ENCODE assay signal across 40 cellular contexts in genomic region chr2:222055328-222055727, GRCh38.
"Had no signal": no experiment of that assay in that cellular context is flagged by ENCODE, and none has a peak within 500 bp of the region (broad histone marks: within the 10 kb centered on the region; RNA-seq: fewer than 3 reads in every experiment).

No MANE protein-coding gene starts in this region.

- H3K9me3 ChIP-seq: adrenal gland, ascending aorta, body of pancreas, breast epithelium had no signal

- H3K36me3 Mint-ChIP-seq: activated naive CD4-positive, alpha-beta T cell treated with anti-CD3 and anti-CD28 coated beads, Interleukin-2, amount 10 ng/mL, durations not matched to agents 7 days and 5 days; activated naive CD4-positive, alpha-beta T cell treated with anti-CD3 and anti-CD28 coated beads, Interleukin-2, amount 50 U/mL, for 24 hours; activated naive CD4-positive, alpha-beta T cell treated with anti-CD3 and anti-CD28 coated beads, Interleukin-2, amount 50 U/mL, for 72 hours; activated naive CD8-positive, alpha-beta T cell; activated naive CD8-positive, alpha-beta T cell treated with anti-CD3 and anti-CD28 coated beads for 36 hours; activated naive CD8-positive, alpha-beta T cell treated with anti-CD3 and anti-CD28 coated beads, Interleukin-2, amount 10 ng/mL, durations not matched to agents 7 days and 5 days; brain had no signal

- FAIRE-seq: astrocyte, bronchial epithelial cell had no signal

- H3K4me3 Mint-ChIP-seq: activated naive CD4-positive, alpha-beta T cell treated with anti-CD3 and anti-CD28 coated beads for 36 hours; activated naive CD4-positive, alpha-beta T cell treated with anti-CD3 and anti-CD28 coated beads, Interleukin-2, amount 10 ng/mL, durations not matched to agents 7 days and 5 days; activated naive CD4-positive, alpha-beta T cell treated with anti-CD3 and anti-CD28 coated beads, Interleukin-2, amount 50 U/mL, for 24 hours; activated naive CD8-positive, alpha-beta T cell; activated naive CD8-positive, alpha-beta T cell treated with anti-CD3 and anti-CD28 coated beads for 36 hours; activated naive CD8-positive, alpha-beta T cell treated with anti-CD3 and anti-CD28 coated beads, Interleukin-2, amount 10 ng/mL, durations not matched to agents 7 days and 5 days; activated naive CD8-positive, alpha-beta T cell treated with anti-CD3 and anti-CD28 coated beads, Interleukin-2, amount 50 U/mL, for 24 hours; activated T-cell treated with anti-CD3 and anti-CD28 coated beads, Interleukin-2, amount 50 U/mL, for 24 hours; activated T-cell treated with anti-CD3 and anti-CD28 coated beads, Interleukin-2, amount 50 U/mL, for 4 hours; activated T-cell treated with anti-CD3 and anti-CD28 coated beads, Interleukin-2, amount 50 U/mL, for 72 hours; activated T-helper 1 cell treated with anti-CD3 and anti-CD28 coated beads, Interleukin-12 subunit alpha, Interleukin-12 subunit beta, Interleukin-2, Interleukin-4 antibody, amounts not matched to agents 30 ng/mL and 10 ng/mL and 1 ng/mL, durations not matched to agents 14 hours and 24 hours and 36 hours; activated T-helper 17 cell treated with anti-CD3 and anti-CD28 coated beads, Interleukin-2, amount 50 U/mL, for 72 hours; brain; central memory CD8-positive, alpha-beta T cell had no signal

- H3K27ac Mint-ChIP-seq: activated naive CD4-positive, alpha-beta T cell treated with anti-CD3 and anti-CD28 coated beads for 36 hours; activated naive CD4-positive, alpha-beta T cell treated with anti-CD3 and anti-CD28 coated beads, Interleukin-2, amount 10 ng/mL, durations not matched to agents 7 days and 5 days; activated naive CD4-positive, alpha-beta T cell treated with anti-CD3 and anti-CD28 coated beads, Interleukin-2, amount 50 U/mL, for 24 hours; activated naive CD4-positive, alpha-beta T cell treated with anti-CD3 and anti-CD28 coated beads, Interleukin-2, amount 50 U/mL, for 72 hours; activated naive CD8-positive, alpha-beta T cell; activated naive CD8-positive, alpha-beta T cell treated with anti-CD3 and anti-CD28 coated beads for 36 hours; activated naive CD8-positive, alpha-beta T cell treated with anti-CD3 and anti-CD28 coated beads, Interleukin-2, amount 10 ng/mL, durations not matched to agents 7 days and 5 days; activated naive CD8-positive, alpha-beta T cell treated with anti-CD3 and anti-CD28 coated beads, Interleukin-2, amount 50 U/mL, for 24 hours; activated T-cell treated with anti-CD3 and anti-CD28 coated beads, Interleukin-2, amount 50 U/mL, for 24 hours; activated T-cell treated with anti-CD3 and anti-CD28 coated beads, Interleukin-2, amount 50 U/mL, for 72 hours; activated T-helper 1 cell treated with anti-CD3 and anti-CD28 coated beads, Interleukin-12 subunit alpha, Interleukin-12 subunit beta, Interleukin-2, Interleukin-4 antibody, amounts not matched to agents 30 ng/mL and 10 ng/mL and 1 ng/mL, durations not matched to agents 14 hours and 24 hours and 36 hours; activated T-helper 17 cell treated with anti-CD3 and anti-CD28 coated beads, Interleukin-2, amount 50 U/mL, for 72 hours; activated T-helper 2 cell treated with anti-CD3 and anti-CD28 coated beads, Interferon-gamma antibody, Interleukin-2, Interleukin-4, amounts not matched to agents 10 μg/mL and 5 μg/mL and 100 μg/mL, durations not matched to agents 14 hours and 24 hours and 36 hours; brain had no signal

- H3K9me3 Mint-ChIP-seq: activated naive CD4-positive, alpha-beta T cell treated with anti-CD3 and anti-CD28 coated beads for 36 hours; activated naive CD4-positive, alpha-beta T cell treated with anti-CD3 and anti-CD28 coated beads, Interleukin-2, amount 10 ng/mL, durations not matched to agents 7 days and 5 days; activated naive CD4-positive, alpha-beta T cell treated with anti-CD3 and anti-CD28 coated beads, Interleukin-2, amount 50 U/mL, for 24 hours; activated naive CD4-positive, alpha-beta T cell treated with anti-CD3 and anti-CD28 coated beads, Interleukin-2, amount 50 U/mL, for 72 hours; activated naive CD8-positive, alpha-beta T cell treated with anti-CD3 and anti-CD28 coated beads for 36 hours; activated naive CD8-positive, alpha-beta T cell treated with anti-CD3 and anti-CD28 coated beads, Interleukin-2, amount 10 ng/mL, durations not matched to agents 7 days and 5 days; activated naive CD8-positive, alpha-beta T cell treated with anti-CD3 and anti-CD28 coated beads, Interleukin-2, amount 50 U/mL, for 24 hours; activated T-cell treated with anti-CD3 and anti-CD28 coated beads, Interleukin-2, amount 50 U/mL, for 24 hours; activated T-cell treated with anti-CD3 and anti-CD28 coated beads, Interleukin-2, amount 50 U/mL, for 4 hours; activated T-cell treated with anti-CD3 and anti-CD28 coated beads, Interleukin-2, amount 50 U/mL, for 72 hours; activated T-helper 1 cell treated with anti-CD3 and anti-CD28 coated beads, Interleukin-12 subunit alpha, Interleukin-12 subunit beta, Interleukin-2, Interleukin-4 antibody, amounts not matched to agents 30 ng/mL and 10 ng/mL and 1 ng/mL, durations not matched to agents 14 hours and 24 hours and 36 hours; activated T-helper 17 cell treated with anti-CD3 and anti-CD28 coated beads, Interleukin-2, amount 50 U/mL, for 72 hours; activated T-helper 2 cell treated with anti-CD3 and anti-CD28 coated beads, Interferon-gamma antibody, Interleukin-2, Interleukin-4, amounts not matched to agents 10 μg/mL and 5 μg/mL and 100 μg/mL, durations not matched to agents 14 hours and 24 hours and 36 hours; central memory CD8-positive, alpha-beta T cell had no signal

- H3K4me1 ChIP-seq: adrenal gland, ascending aorta, body of pancreas, breast epithelium had no signal

- H3K36me3 ChIP-seq: adrenal gland, ascending aorta, brain microvascular endothelial cell, breast epithelium, cardiac muscle cell had no signal

- H3K27me3 ChIP-seq: ascending aorta, body of pancreas, brain microvascular endothelial cell had no signal

- H3K4me1 Mint-ChIP-seq: activated naive CD4-positive, alpha-beta T cell treated with anti-CD3 and anti-CD28 coated beads, Interleukin-2, amount 10 ng/mL, durations not matched to agents 7 days and 5 days; activated naive CD4-positive, alpha-beta T cell treated with anti-CD3 and anti-CD28 coated beads, Interleukin-2, amount 50 U/mL, for 24 hours; activated naive CD8-positive, alpha-beta T cell treated with anti-CD3 and anti-CD28 coated beads for 36 hours; activated naive CD8-positive, alpha-beta T cell treated with anti-CD3 and anti-CD28 coated beads, Interleukin-2, amount 10 ng/mL, durations not matched to agents 7 days and 5 days; activated naive CD8-positive, alpha-beta T cell treated with anti-CD3 and anti-CD28 coated beads, Interleukin-2, amount 50 U/mL, for 24 hours; activated T-helper 17 cell treated with anti-CD3 and anti-CD28 coated beads, Interleukin-2, amount 50 U/mL, for 72 hours; central memory CD8-positive, alpha-beta T cell had no signal

- H3K4me3 ChIP-seq: adrenal gland, ascending aorta, body of pancreas, breast epithelium, cardiac muscle cell had no signal

- H3K27ac ChIP-seq: adrenal gland, ascending aorta, body of pancreas, brain microvascular endothelial cell, breast epithelium, cardiac muscle cell had no signal

- DNase-seq: activated effector memory CD4-positive, alpha-beta T cell treated with anti-CD3 and anti-CD28 coated beads, Interleukin-2, amount 50 U/mL, for 16 hours; activated effector memory CD4-positive, alpha-beta T cell treated with Interleukin-2 at 50 U/mL for 16 hours; activated gamma-delta T cell; activated gamma-delta T cell treated with Interleukin-2 at 50 U/mL for 16 hours; activated naive CD4-positive, alpha-beta T cell; activated naive CD4-positive, alpha-beta T cell treated with anti-CD3 and anti-CD28 coated beads for 36 hours; activated naive CD4-positive, alpha-beta T cell treated with anti-CD3 and anti-CD28 coated beads, Interleukin-2, amount 10 ng/mL, durations not matched to agents 7 days and 5 days; activated naive CD4-positive, alpha-beta T cell treated with anti-CD3 and anti-CD28 coated beads, Interleukin-2, amount 50 U/mL, for 16 hours; activated naive CD4-positive, alpha-beta T cell treated with Interleukin-2 at 50 U/mL for 16 hours; activated naive CD8-positive, alpha-beta T cell treated with anti-CD3 and anti-CD28 coated beads for 36 hours; activated naive CD8-positive, alpha-beta T cell treated with anti-CD3 and anti-CD28 coated beads, Interleukin-2, amount 10 ng/mL, durations not matched to agents 7 days and 5 days; activated naive CD8-positive, alpha-beta T cell treated with anti-CD3 and anti-CD28 coated beads, Interleukin-2, amount 50 U/mL, for 24 hours; activated T-cell treated with anti-CD3 and anti-CD28 coated beads, Interleukin-2, amount 50 U/mL, for 1 hour; activated T-cell treated with anti-CD3 and anti-CD28 coated beads, Interleukin-2, amount 50 U/mL, for 24 hours; activated T-cell treated with anti-CD3 and anti-CD28 coated beads, Interleukin-2, amount 50 U/mL, for 4 hours; activated T-cell treated with anti-CD3 and anti-CD28 coated beads, Interleukin-2, amount 50 U/mL, for 48 hours; activated T-cell treated with anti-CD3 and anti-CD28 coated beads, Interleukin-2, amount 50 U/mL, for 72 hours; adrenal gland; amniotic stem cell; amygdala; anterior cingulate cortex; aorta; body of pancreas; brain microvascular endothelial cell; caudate nucleus; central memory CD4-positive, alpha-beta T cell; cerebellar nuclear complex had no signal
